Comparison of ENCODE assay signal across 7 cellular contexts in the genomic region with DNA sequence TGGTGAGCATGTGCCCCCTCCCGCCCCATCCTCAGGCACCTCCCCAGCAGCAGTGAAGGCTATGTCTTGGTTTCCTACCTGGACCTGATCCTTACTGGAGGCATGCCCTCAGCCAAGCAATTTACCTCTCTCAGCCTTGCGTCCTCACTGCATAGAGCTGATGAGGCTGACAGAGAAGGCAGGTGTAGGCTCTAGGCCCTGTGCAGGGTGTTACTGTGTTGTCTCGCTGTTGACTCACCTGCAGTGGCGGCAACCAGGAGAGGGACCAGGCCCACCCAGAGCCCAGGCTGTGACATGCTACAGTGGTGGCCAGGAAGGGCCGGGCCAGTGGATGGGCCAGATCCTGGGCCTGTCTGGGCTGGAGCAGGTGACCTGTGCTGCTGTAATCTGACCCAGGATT.
DNase-seq lines count a peak whose midpoint lies in the region; ATAC-seq, FAIRE-seq and TF ChIP-seq lines count a peak whose summit lies in the region.
"Not testable (repeated sequence)": the region's sequence is repeated elsewhere in the genome, so short reads cannot be mapped to it uniquely, and the experiment has no call there.

No MANE protein-coding gene starts in this region.

- TF ChIP-seq POLR2A in HCT116 (IDR thresholded peaks at IDR 0.05; ENCODE audit: borderline replicate concordance, extremely low read depth, insufficient read depth, insufficient read length); HepG2 (IDR thresholded peaks at IDR 0.05; ENCODE audit: insufficient read depth in 1 of 2, low read depth in 2 of 2, low read length in 2 of 2): not testable (repeated sequence)

- not testable (repeated sequence) for H3K9me3 Mint-ChIP-seq in chondrocyte (ENCODE audit: low read depth); type B pancreatic cell

- H3K36me3 Mint-ChIP-seq in chondrocyte (ENCODE audit: low read depth); type B pancreatic cell: not testable (repeated sequence)

- not testable (repeated sequence) for H3K79me2 ChIP-seq in HCT116 (ENCODE audit: insufficient read depth, low read length); HepG2 (ENCODE audit: insufficient read depth, low read length)

- RAD21 ChIA-PET in HCT116 (lab: Charles Lee; ENCODE audit: low non-redundant PET in 1 of 2, low total read pairs in 2 of 2, uncharacterized antibody in 2 of 2, unreplicated experiment in 2 of 2): not testable (repeated sequence)

- not testable (repeated sequence) for H3K27me3 ChIP-seq in HCT116 (ENCODE audit: insufficient read depth, low read length); RWPE2 (ENCODE audit: insufficient read depth, poor library complexity, severe bottlenecking); HepG2 (ENCODE audit: control insufficient read depth in 1 of 2, insufficient read depth in 2 of 2, low read length in 2 of 2)

- H3K27me3 Mint-ChIP-seq in chondrocyte (ENCODE audit: low read depth); type B pancreatic cell: not testable (repeated sequence)

- CTCF ChIA-PET in HCT116 (lab: Charles Lee); HepG2 (lab: Yijun Ruan, JAX; ENCODE audit: low intra/inter-chr PET ratio, low total read pairs): not testable (repeated sequence)

- POLR2A ChIA-PET in HCT116 (lab: Charles Lee); HepG2 (lab: Yijun Ruan, JAX): not testable (repeated sequence)

- BruUV-seq in HCT116 (replicated peaks; lab: Mats Ljungman, UMichigan); HepG2 (replicated peaks; lab: Mats Ljungman, UMichigan): not testable (repeated sequence)

- TF ChIP-seq EP300 in HepG2 (IDR thresholded peaks at IDR 0.05; ENCODE audit: low read depth in 2 of 2, low read length in 2 of 2); HepG2 (CRISPR knock-in tag; IDR thresholded peaks at IDR 0.05; ENCODE audit: borderline replicate concordance): not testable (repeated sequence)

- H3K27ac Mint-ChIP-seq in chondrocyte (ENCODE audit: unreplicated experiment); type B pancreatic cell: not testable (repeated sequence)

- ATAC-seq in HCT116 (0 out of 2 replicates have a peak, but pooled peaks have one; percentile 14), RWPE2 (ENCODE audit: low read depth) (peak; percentile 72), esophagus mucosa (peak; percentile 46), HepG2 (peak; percentile 30)

- not testable (repeated sequence) for H3K4me3 Mint-ChIP-seq in chondrocyte (ENCODE audit: unreplicated experiment); type B pancreatic cell

- DNase-seq in HCT116 (ENCODE audit: low read depth, low spot score); RWPE2 (ENCODE audit: low spot score); HepG2 (ENCODE audit: low spot score); urothelium cell line (ENCODE audit: low spot score): not testable (repeated sequence)
- DNase-seq in chondrocyte (ENCODE audit: low spot score): peak; percentile 22
- DNase-seq in type B pancreatic cell (ENCODE audit: extremely low spot score, unreplicated experiment): peak; percentile 37

- not testable (repeated sequence) for H3K9me2 ChIP-seq in HCT116 (ENCODE audit: insufficient read depth)

- not testable (repeated sequence) for H3K27ac ChIP-seq in HCT116 (ENCODE audit: low read depth, low read length); HepG2 (ENCODE audit: extremely low read length, insufficient read depth, low read length)
- H3K27ac ChIP-seq in RWPE2 (ENCODE audit: poor library complexity, severe bottlenecking): peak overlapping the region; percentile 19

- H3K4me2 ChIP-seq in HCT116 (ENCODE audit: low read length); HepG2 (ENCODE audit: low read depth, low read length): not testable (repeated sequence)

- not testable (repeated sequence) for H3K4me1 Mint-ChIP-seq in chondrocyte (ENCODE audit: low read depth); type B pancreatic cell (ENCODE audit: unreplicated experiment)

- no CpG with 5 or more reads among the region's 5 CpGs for WGBS in HepG2 (ENCODE audit: low lambda C conversion rate)

- not testable (repeated sequence) for FAIRE-seq in HepG2 (lab: Jason Lieb, UNC)
- peak; percentile 88 for FAIRE-seq in urothelium cell line (lab: Jason Lieb, UNC)

- H3K4me3 ChIP-seq in HCT116 (replicated peaks in 1 of 2; ENCODE audit: low read depth in 1 of 2, low read length in 2 of 2); RWPE2 (ENCODE audit: severe bottlenecking); HepG2 (replicated peaks in 1 of 3; ENCODE audit: insufficient read depth in 1 of 3, low read depth in 2 of 3, low read length in 3 of 3): not testable (repeated sequence)

- not testable (repeated sequence) for H3K36me3 ChIP-seq in HCT116 (ENCODE audit: control insufficient read depth in 1 of 2, insufficient read depth in 2 of 2, low read length in 2 of 2); RWPE2 (ENCODE audit: low read depth); HepG2 (replicated peaks in 1 of 2; ENCODE audit: control insufficient read depth in 1 of 2, insufficient read depth in 2 of 2, low read length in 2 of 2)

- not testable (repeated sequence) for TF ChIP-seq CTCF in HCT116 (IDR thresholded peaks at IDR 0.05 in 2 of 3, conservative IDR thresholded peaks at IDR 0.05 in 1 of 3; ENCODE audit: borderline replicate concordance in 1 of 3, insufficient read depth in 1 of 3, low read depth in 2 of 3, low read length in 2 of 3); RWPE2 (IDR thresholded peaks at IDR 0.05; ENCODE audit: poor library complexity, severe bottlenecking); chondrocyte (IDR thresholded peaks at IDR 0.05); HepG2 (CRISPR knock-in tag; IDR thresholded peaks at IDR 0.05); type B pancreatic cell (conservative IDR thresholded peaks at IDR 0.05)

- TF ChIP-seq RAD21 in HCT116 (IDR thresholded peaks at IDR 0.05; ENCODE audit: low read depth); HepG2 (CRISPR knock-in tag; IDR thresholded peaks at IDR 0.05): not testable (repeated sequence)

- H3K4me1 ChIP-seq in HCT116 (ENCODE audit: control insufficient read depth in 1 of 2, insufficient read depth in 2 of 2, low read length in 2 of 2); RWPE2 (ENCODE audit: insufficient read depth, poor library complexity, severe bottlenecking); HepG2 (ENCODE audit: insufficient read depth, low read length): not testable (repeated sequence)

- H2AFZ ChIP-seq in HCT116 (ENCODE audit: low read depth, low read length, poor library complexity, severe bottlenecking); HepG2 (ENCODE audit: low read length): not testable (repeated sequence)

- H4K20me1 ChIP-seq in HCT116 (ENCODE audit: insufficient read depth); HepG2 (ENCODE audit: insufficient read depth, low read length): not testable (repeated sequence)

- not testable (repeated sequence) for H3K9me3 ChIP-seq in HCT116 (ENCODE audit: control insufficient read depth in 1 of 2, insufficient read depth in 1 of 2, low read depth in 1 of 2, low read length in 2 of 2); RWPE2 (ENCODE audit: severe bottlenecking); HepG2 (ENCODE audit: low read length)

- intact Hi-C loops in HCT116 (cut with micrococcal nuclease); HepG2 (cut with micrococcal nuclease; ENCODE audit: unreplicated experiment): not testable (repeated sequence)

- in situ Hi-C loops in HepG2 (cut with HindIII; ENCODE audit: extremely low pct_ligation_motif_present, low pct_unique_long_range_greater_than_20kb): not testable (repeated sequence)

- H3K9ac ChIP-seq in HCT116 (ENCODE audit: low read length); HepG2 (ENCODE audit: insufficient read depth, low read depth, low read length): not testable (repeated sequence)

Comparison
In these comparisons a context has a peak if more than half of its experiments do, and no peak if none do; other contexts are left out.
1. ATAC-seq: peak in every context shown above with its lines; median percentile 72 in RWPE2; 46 in esophagus mucosa; 30 in HepG2; 14 in HCT116.